ENCODE assay signal across 16 cellular contexts in genomic region chr1:187891993-187892392, GRCh38.
"Had no signal": no experiment of that assay in that cellular context is flagged by ENCODE, and none has a peak within 500 bp of the region (broad histone marks: within the 10 kb centered on the region; RNA-seq: fewer than 3 reads in every experiment).

No MANE protein-coding gene starts in this region.

- H3K27me3 Mint-ChIP-seq: activated naive CD8-positive, alpha-beta T cell treated with anti-CD3 and anti-CD28 coated beads, Interleukin-2, amount 10 ng/mL, durations not matched to agents 7 days and 5 days; dendritic cell treated with granulocyte-macrophage colony-stimulating factor and Interleukin-4, amounts not matched to agents 40 ng/mL and 50 ng/mL, for 4 days; naive B cell; stimulated activated memory B cell treated with anti-CD40 and anti-IgM and Interleukin-4, amounts not matched to agents 10 μg/mL and 1 μg/mL and 100 μg/mL, for 72 hours had no signal

- H3K9me3 Mint-ChIP-seq: dendritic cell treated with granulocyte-macrophage colony-stimulating factor and Interleukin-4, amounts not matched to agents 40 ng/mL and 50 ng/mL, for 4 days had no signal

- H3K27ac ChIP-seq: brain microvascular endothelial cell, heart left ventricle had no signal

- H3K36me3 ChIP-seq: brain microvascular endothelial cell, heart left ventricle had no signal

- H3K4me3 Mint-ChIP-seq: activated naive CD8-positive, alpha-beta T cell treated with anti-CD3 and anti-CD28 coated beads, Interleukin-2, amount 10 ng/mL, durations not matched to agents 7 days and 5 days; activated T-helper 1 cell treated with anti-CD3 and anti-CD28 coated beads, Interleukin-12 subunit alpha, Interleukin-12 subunit beta, Interleukin-2, Interleukin-4 antibody, amounts not matched to agents 30 ng/mL and 10 ng/mL and 1 ng/mL, durations not matched to agents 14 hours and 24 hours and 36 hours; dendritic cell treated with granulocyte-macrophage colony-stimulating factor and Interleukin-4, amounts not matched to agents 40 ng/mL and 50 ng/mL, for 4 days; naive B cell; stimulated activated memory B cell treated with anti-CD40 and anti-IgM and Interleukin-4, amounts not matched to agents 10 μg/mL and 1 μg/mL and 100 μg/mL, for 72 hours had no signal

- H3K27ac Mint-ChIP-seq: activated naive CD8-positive, alpha-beta T cell treated with anti-CD3 and anti-CD28 coated beads, Interleukin-2, amount 10 ng/mL, durations not matched to agents 7 days and 5 days; activated T-helper 1 cell treated with anti-CD3 and anti-CD28 coated beads, Interleukin-12 subunit alpha, Interleukin-12 subunit beta, Interleukin-2, Interleukin-4 antibody, amounts not matched to agents 30 ng/mL and 10 ng/mL and 1 ng/mL, durations not matched to agents 14 hours and 24 hours and 36 hours; dendritic cell treated with granulocyte-macrophage colony-stimulating factor and Interleukin-4, amounts not matched to agents 40 ng/mL and 50 ng/mL, for 4 days; naive B cell; stimulated activated memory B cell treated with anti-CD40 and anti-IgM and Interleukin-4, amounts not matched to agents 10 μg/mL and 1 μg/mL and 100 μg/mL, for 72 hours had no signal

- H3K4me1 ChIP-seq: heart left ventricle had no signal

- H3K4me1 Mint-ChIP-seq: activated naive CD8-positive, alpha-beta T cell treated with anti-CD3 and anti-CD28 coated beads, Interleukin-2, amount 10 ng/mL, durations not matched to agents 7 days and 5 days; naive B cell; stimulated activated memory B cell treated with anti-CD40 and anti-IgM and Interleukin-4, amounts not matched to agents 10 μg/mL and 1 μg/mL and 100 μg/mL, for 72 hours had no signal

- ATAC-seq: heart left ventricle; left colon; stimulated activated memory B cell treated with anti-CD40 and anti-IgM and Interleukin-4, amounts not matched to agents 10 μg/mL and 1 μg/mL and 100 μg/mL, for 72 hours had no signal

- DNase-seq: activated CD4-positive, alpha-beta T cell treated with anti-CD3 and anti-CD28 coated beads, Interleukin-2, amount 50 U/mL, for 1 hour; activated CD8-positive, alpha-beta memory T cell treated with anti-CD3 and anti-CD28 coated beads for 24 hours; activated naive CD8-positive, alpha-beta T cell treated with anti-CD3 and anti-CD28 coated beads, Interleukin-2, amount 10 ng/mL, durations not matched to agents 7 days and 5 days; anterior cingulate cortex; brain microvascular endothelial cell; effector memory CD4-positive, alpha-beta T cell; heart left ventricle; left colon; naive B cell; posterior cingulate gyrus; retina; stimulated activated CD4-positive, alpha-beta T cell treated with anti-CD3 and anti-CD28 coated beads, Interleukin-2, amount 100 ng/mL, for 48 hours; T-helper 2 cell had no signal

- H3K27me3 ChIP-seq: brain microvascular endothelial cell, heart left ventricle had no signal

- H3K36me3 Mint-ChIP-seq: activated naive CD8-positive, alpha-beta T cell treated with anti-CD3 and anti-CD28 coated beads, Interleukin-2, amount 10 ng/mL, durations not matched to agents 7 days and 5 days; naive B cell; stimulated activated memory B cell treated with anti-CD40 and anti-IgM and Interleukin-4, amounts not matched to agents 10 μg/mL and 1 μg/mL and 100 μg/mL, for 72 hours had no signal

- H3K4me3 ChIP-seq: heart left ventricle had no signal
